ENCODE assay signal across 8 cellular contexts in genomic region chr7:150668472-150668911, GRCh38. TPM values are rescaled to one million over a fixed set of nuclear protein-coding genes. Genes with fewer than 3 reads are reported as not detected.
A peak's percentile ranks its signal among the peaks of the same experiment; 100 is the strongest.
DNase-seq lines count a peak whose midpoint lies in the region; ATAC-seq and TF ChIP-seq lines count a peak whose summit lies in the region.

No MANE protein-coding gene starts in this region.

- ATAC-seq in HG03469 (IDR thresholded peaks at IDR 0.05; ENCODE audit: unreplicated experiment) (peak; percentile 69), upper lobe of right lung (peak; percentile 30)

- H3K4me1 Mint-ChIP-seq in activated naive CD4-positive, alpha-beta T cell treated with anti-CD3 and anti-CD28 coated beads for 36 hours (ENCODE audit: low read depth), result peaks cover 88% of the 10 kb centered on the region

- peaks cover 9% of the 10 kb centered on the region for H3K36me3 Mint-ChIP-seq in activated naive CD4-positive, alpha-beta T cell treated with anti-CD3 and anti-CD28 coated beads for 36 hours (ENCODE audit: low read depth)

- H3K27me3 Mint-ChIP-seq in activated naive CD4-positive, alpha-beta T cell treated with anti-CD3 and anti-CD28 coated beads for 36 hours (ENCODE audit: low read depth), result no peaks in the 10 kb centered on the region

- H3K4me3 ChIP-seq in upper lobe of right lung (no peak overlapping the region), brain microvascular endothelial cell (ENCODE audit: low read depth, low read length) (no peak overlapping the region), A673 (ENCODE audit: low read depth, low read length, poor library complexity, severe bottlenecking) (no peak overlapping the region), adrenal gland (no peak overlapping the region)

- POLR2A ChIA-PET in A673 (lab: Charles Lee; ENCODE audit: low non-redundant PET), result no interaction called here

- H3K27ac Mint-ChIP-seq in activated naive CD4-positive, alpha-beta T cell treated with anti-CD3 and anti-CD28 coated beads for 36 hours, result peak overlapping the region; percentile 95

- H3K4me1 ChIP-seq in upper lobe of right lung, result peaks cover 12% of the 10 kb centered on the region
- H3K4me1 ChIP-seq in A673 (ENCODE audit: insufficient read depth, low read length, poor library complexity, severe bottlenecking), result no peaks in the 10 kb centered on the region
- H3K4me1 ChIP-seq in adrenal gland (replicated peaks in 1 of 2), result no peaks in the 10 kb centered on the region

- no peaks in the 10 kb centered on the region for H3K27me3 ChIP-seq in upper lobe of right lung
- H3K27me3 ChIP-seq in brain microvascular endothelial cell (replicated peaks), result no peaks in the 10 kb centered on the region
- peaks cover 3% of the 10 kb centered on the region for H3K27me3 ChIP-seq in A673 (replicated peaks; ENCODE audit: insufficient read depth, low read depth, low read length, poor library complexity)
- no peaks in the 10 kb centered on the region for H3K27me3 ChIP-seq in adrenal gland

- intact Hi-C loops in activated naive CD4-positive, alpha-beta T cell treated with anti-CD3 and anti-CD28 coated beads for 36 hours (cut with micrococcal nuclease), result loop anchor here (1.0 to 5.0 kb wide), 9 partner anchors 8 to 346 kb away; partner anchors contain the start of genes ACTR3C, GIMAP2, GIMAP6 and GIMAP7
- intact Hi-C loops in upper lobe of right lung (cut with DNase I), result no loop called here
- intact Hi-C loops in A673 (cut with micrococcal nuclease; ENCODE audit: unreplicated experiment), result no loop called here
- intact Hi-C loops in adrenal gland (cut with DNase I), result no loop called here

- 30 to 74% (median 58%) methylated on average over 1 of the region's 1 CpG for whole genome bisulfite sequencing in adrenal gland, 4 donors

- BruUV-seq in A673 (replicated peaks; lab: Mats Ljungman, UMichigan), result no TSS peak

- TF ChIP-seq CTCF in upper lobe of right lung (IDR thresholded peaks at IDR 0.05) (no peak), brain microvascular endothelial cell (IDR thresholded peaks at IDR 0.05; ENCODE audit: low read depth, low read length, missing control alignments) (no peak), A673 (conservative IDR thresholded peaks at IDR 0.05; ENCODE audit: low read depth, low read length) (no peak), adrenal gland (IDR thresholded peaks at IDR 0.05) (no peak)

- H3K9me3 Mint-ChIP-seq in activated naive CD4-positive, alpha-beta T cell treated with anti-CD3 and anti-CD28 coated beads for 36 hours, result peaks cover 12% of the 10 kb centered on the region

- H3K36me3 ChIP-seq in upper lobe of right lung, result no peaks in the 10 kb centered on the region
- no peaks in the 10 kb centered on the region for H3K36me3 ChIP-seq in brain microvascular endothelial cell (replicated peaks)
- no peaks in the 10 kb centered on the region for H3K36me3 ChIP-seq in A673 (ENCODE audit: insufficient read depth, low read length, poor library complexity, severe bottlenecking)
- H3K36me3 ChIP-seq in adrenal gland (replicated peaks in 1 of 2), result no peaks in the 10 kb centered on the region

- peak; percentile 55 for DNase-seq in activated gamma-delta T cell treated with Interleukin-2 at 50 U/mL for 16 hours
- no peak for DNase-seq in activated gamma-delta T cell (lab: John Stamatoyannopoulos, UW)
- DNase-seq in activated naive CD4-positive, alpha-beta T cell treated with anti-CD3 and anti-CD28 coated beads for 36 hours, result peak; percentile 71
- DNase-seq in upper lobe of right lung, result no peak
- no peak for DNase-seq in brain microvascular endothelial cell
- no peak for DNase-seq in A673 (ENCODE audit: low spot score)
- no peak for DNase-seq in adrenal gland

- no peak for TF ChIP-seq POLR2A in adrenal gland (IDR thresholded peaks at IDR 0.05)

- CTCF ChIA-PET in activated naive CD4-positive, alpha-beta T cell treated with anti-CD3 and anti-CD28 coated beads for 36 hours (lab: Charles Lee), result interaction anchor here (0.7 to 2.6 kb wide), 3 partner anchors 17 to 87 kb away, joined by 4 to 11 read pairs (median 6); partner anchors contain the start of gene GIMAP2
- CTCF ChIA-PET in A673 (lab: Charles Lee), result no interaction called here

- H3K4me3 Mint-ChIP-seq in activated naive CD4-positive, alpha-beta T cell treated with anti-CD3 and anti-CD28 coated beads for 36 hours, result peak overlapping the region; percentile 19

- H3K27ac ChIP-seq in upper lobe of right lung (peak overlapping the region; percentile 24), brain microvascular endothelial cell (no peak overlapping the region), A673 (ENCODE audit: low read depth, low read length, poor library complexity, severe bottlenecking) (no peak overlapping the region), adrenal gland (no peak overlapping the region)

- H3K9me3 ChIP-seq in upper lobe of right lung (no peaks in the 10 kb centered on the region), A673 (ENCODE audit: low read depth, low read length, poor library complexity, severe bottlenecking) (no peaks in the 10 kb centered on the region), adrenal gland (replicated peaks in 1 of 3) (no peaks in the 10 kb centered on the region)

- in situ Hi-C loops in brain microvascular endothelial cell (cut with HindIII; ENCODE audit: low pct_ligation_motif_present, low sequenced_read_pairs), result no loop called here

RNA-seq across cellular contexts. Expression of gene GIMAP2, which starts 17.0 kb away (rescaled TPM):
- total RNA-seq in activated naive CD4-positive, alpha-beta T cell treated with anti-CD3 and anti-CD28 coated beads for 36 hours, result 10 to 100 TPM; 45.0 to 49.5 TPM
- total RNA-seq in upper lobe of right lung (33.0 TPM), A673 (2021) (4.3 TPM in 2 replicates), adrenal gland (10 to 100 TPM in 7 of 8 donors, 1 to 10 TPM in 1; 8.1 to 23.6 (median 15.5) TPM)
- polyA plus RNA-seq in adrenal gland, result 10 to 100 TPM in 1 of 3 donors, 1 to 10 TPM in 2; 5.2 to 10.9 (median 7.8) TPM

RNA-seq across cellular contexts. Expression of gene GIMAP6, which starts 36.3 kb away (rescaled TPM):
- total RNA-seq in activated naive CD4-positive, alpha-beta T cell treated with anti-CD3 and anti-CD28 coated beads for 36 hours, result 10 to 100 TPM; 19.2 to 20.7 TPM
- total RNA-seq in upper lobe of right lung (61.7 TPM), A673 (2021) (not detected in 2 replicates), adrenal gland (10 to 100 TPM; 20.6 to 50.6 (median 29.1) TPM)
- 10 to 100 TPM in 2 of 3 donors, 1 to 10 TPM in 1; 9.9 to 12.9 (median 11.0) TPM for polyA plus RNA-seq in adrenal gland

RNA-seq across cellular contexts. Expression of gene GIMAP1, which starts 47.9 kb away (rescaled TPM):
- 1 to 10 TPM; 5.1 to 5.3 TPM for total RNA-seq in activated naive CD4-positive, alpha-beta T cell treated with anti-CD3 and anti-CD28 coated beads for 36 hours
- total RNA-seq in upper lobe of right lung (13.0 TPM), A673 (2021) (not detected in 2 replicates), adrenal gland (10 to 100 TPM in 1 of 8 donors, 1 to 10 TPM in 7; 2.4 to 11.2 (median 7.9) TPM)
- polyA plus RNA-seq in adrenal gland, result 1 to 10 TPM; 1.5 to 4.7 (median 4.2) TPM

Comparison
In these comparisons a context has a peak if more than half of its experiments do, and no peak if none do; other contexts are left out.
1. DNase-seq: peak in activated gamma-delta T cell treated with Interleukin-2 at 50 U/mL for 16 hours (single experiment) and activated naive CD4-positive, alpha-beta T cell treated with anti-CD3 and anti-CD28 coated beads for 36 hours (single experiment); none in activated gamma-delta T cell (single experiment), upper lobe of right lung (single experiment), brain microvascular endothelial cell (single experiment), A673 (single experiment) and adrenal gland (0 of 7).
2. RNA of gene GIMAP6, which starts 36.3 kb away (total RNA-seq): 61.7 TPM in upper lobe of right lung (single experiment), 20.6 to 50.6 TPM in adrenal gland and 19.2 to 20.7 TPM in activated naive CD4-positive, alpha-beta T cell treated with anti-CD3 and anti-CD28 coated beads for 36 hours; not detected in A673; every median in the first group is over 10 times any median in the second.